In the genomic region with DNA sequence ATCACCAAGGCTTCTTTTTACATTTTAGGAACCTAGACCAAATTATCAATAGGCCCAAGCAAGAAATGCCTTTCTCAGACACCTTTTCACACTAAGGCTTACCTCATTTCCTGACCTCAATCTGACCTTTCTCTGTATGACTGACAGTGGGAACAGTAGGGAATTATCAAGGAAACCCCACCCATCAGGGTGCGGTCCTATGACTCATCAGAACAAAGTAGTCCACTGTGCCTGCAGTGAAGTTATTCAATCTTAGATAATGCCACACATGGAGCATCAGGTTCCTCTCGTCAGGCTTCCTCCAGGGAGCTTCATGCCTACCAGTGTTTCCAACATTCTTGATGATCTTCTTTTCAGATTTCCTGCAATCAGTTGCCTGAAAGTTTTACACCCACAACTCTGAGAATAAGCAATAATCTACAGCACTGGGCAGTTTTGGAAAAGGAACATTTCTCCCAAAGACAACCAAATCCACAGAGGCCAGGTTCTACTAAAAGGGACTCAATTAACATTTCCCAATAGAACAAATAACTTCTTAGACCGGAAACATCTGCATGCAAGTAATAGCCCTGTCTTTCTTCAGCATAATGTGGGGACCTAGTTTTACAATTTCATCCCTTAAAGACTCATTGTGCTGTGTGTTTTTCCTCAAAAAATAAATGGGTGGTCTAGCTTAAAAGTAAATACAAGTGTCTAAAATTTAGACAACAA, we compare ENCODE assay signal across 9 cellular contexts. TPM values are rescaled to one million over a fixed set of nuclear protein-coding genes. Genes with fewer than 3 reads are reported as not detected.
DNase-seq lines count a peak whose midpoint lies in the region; ATAC-seq and TF ChIP-seq lines count a peak whose summit lies in the region.
"Had no signal": no experiment of that assay in that cellular context is flagged by ENCODE, and none has a peak within 500 bp of the region (broad histone marks: within the 10 kb centered on the region; RNA-seq: fewer than 3 reads in every experiment).

No MANE protein-coding gene starts in this region.

- H3K4me3 ChIP-seq in fibroblast of pulmonary artery (replicated peaks; ENCODE audit: low read depth, low read length): no peak overlapping the region
- no peak overlapping the region for H3K4me3 ChIP-seq in SK-N-SH (ENCODE audit: low read depth in 2 of 2, low read length in 1 of 2)

- no peak overlapping the region for H3K27ac ChIP-seq in SK-N-SH (ENCODE audit: low read depth in 2 of 2, low read length in 1 of 2)

- no peak for TF ChIP-seq RAD21 in SK-N-SH (IDR thresholded peaks at IDR 0.05; ENCODE audit: low read length)

- H3K27me3 ChIP-seq in SK-N-SH (ENCODE audit: insufficient read depth): no peaks in the 10 kb centered on the region

- H3K9me2 ChIP-seq in SK-N-SH: no peaks in the 10 kb centered on the region

- H3K9me3 ChIP-seq in SK-N-SH: no peaks in the 10 kb centered on the region

- H2AFZ ChIP-seq in SK-N-SH (ENCODE audit: low read depth): no peak overlapping the region

- no peaks in the 10 kb centered on the region for H4K20me1 ChIP-seq in SK-N-SH (ENCODE audit: insufficient read depth)

- H3K4me2 ChIP-seq in SK-N-SH: no peak overlapping the region

- CTCF ChIA-PET in SK-N-SH (lab: Yijun Ruan, JAX): no interaction called here

- WGBS in SK-N-SH (ENCODE audit: low lambda C conversion rate): 51% methylated on average over 3 of the region's 3 CpGs

- H3K36me3 ChIP-seq in SK-N-SH (replicated peaks in 1 of 2; ENCODE audit: control insufficient read depth in 1 of 2, insufficient read depth in 2 of 2, low read length in 1 of 2): no peaks in the 10 kb centered on the region

- no peaks in the 10 kb centered on the region for H3F3A ChIP-seq in SK-N-SH (replicated peaks; ENCODE audit: insufficient read depth)

- H3K4me1 ChIP-seq in SK-N-SH (ENCODE audit: control insufficient read depth in 1 of 2, insufficient read depth in 2 of 2, low read depth in 1 of 2, low read length in 1 of 2): no peaks in the 10 kb centered on the region; a peak in 1 of 4 replicates

- peak; percentile 30 to 32 for ATAC-seq in activated CD4-positive, CD25-positive, alpha-beta regulatory T cell treated with anti-CD3 and anti-CD28 coated beads, Interleukin-2, amount 50 U/mL, for 24 hours
- peak; percentile 89 for ATAC-seq in HG02623 (IDR thresholded peaks at IDR 0.05; ENCODE audit: unreplicated experiment)
- ATAC-seq: CD8-positive, alpha-beta T cell had no signal

- no peak for TF ChIP-seq CTCF in fibroblast of pulmonary artery (IDR thresholded peaks at IDR 0.05; ENCODE audit: low read length, missing control alignments)
- no peak for TF ChIP-seq CTCF in SK-N-SH (IDR thresholded peaks at IDR 0.05)

- no peak for DNase-seq in activated CD4-positive, CD25-positive, alpha-beta regulatory T cell treated with anti-CD3 and anti-CD28 coated beads, Interleukin-2, amount 50 U/mL, for 72 hours
- peak; percentile 91 for DNase-seq in NCI-H69 (lab: John Stamatoyannopoulos, UW)
- DNase-seq in fibroblast of pulmonary artery (ENCODE audit: low read depth): peak; percentile 39
- no peak for DNase-seq in NCI-H1436 (lab: John Stamatoyannopoulos, UW)
- no peak for DNase-seq in NCI-H1694 (lab: John Stamatoyannopoulos, UW)
- no peak for DNase-seq in SK-N-SH

- POLR2A ChIA-PET in SK-N-SH (lab: Yijun Ruan, JAX): no interaction called here

- no peak for TF ChIP-seq EP300 in SK-N-SH (IDR thresholded peaks at IDR 0.05; ENCODE audit: borderline replicate concordance in 1 of 2, low read depth in 1 of 2, low read length in 1 of 2)

- H3K9ac ChIP-seq in SK-N-SH: no peak overlapping the region

- no peaks in the 10 kb centered on the region for H3K79me2 ChIP-seq in SK-N-SH (ENCODE audit: insufficient read depth)

TF ChIP-seq in SK-N-SH, 30 proteins besides CTCF, POLR2A, EP300 and RAD21:
- TF ChIP-seq CHD2 (IDR thresholded peaks at IDR 0.05; ENCODE audit: low read length, partially characterized antibody): no peak
- no peak for TF ChIP-seq GATA2 (CRISPR knock-in tag; IDR thresholded peaks at IDR 0.05)
- no peak for TF ChIP-seq NRF1 (IDR thresholded peaks at IDR 0.05; ENCODE audit: low read depth, low read length)
- no peak for TF ChIP-seq MXI1 (IDR thresholded peaks at IDR 0.05; ENCODE audit: low read depth, low read length)
- no peak for TF ChIP-seq SMC3 (IDR thresholded peaks at IDR 0.05; ENCODE audit: low read depth, low read length)
- TF ChIP-seq RFX5 (IDR thresholded peaks at IDR 0.05; ENCODE audit: low read length): no peak
- TF ChIP-seq SIN3A (IDR thresholded peaks at IDR 0.05; ENCODE audit: borderline replicate concordance, low read depth, low read length): no peak
- no peak for TF ChIP-seq GABPA (IDR thresholded peaks at IDR 0.05; ENCODE audit: low read depth)
- no peak for TF ChIP-seq JUND (IDR thresholded peaks at IDR 0.05)
- no peak; the same call in 1 of the 2 replicates for TF ChIP-seq FOSL2 (IDR thresholded peaks at IDR 0.05; ENCODE audit: borderline replicate concordance, low read depth)
- no peak for TF ChIP-seq RXRA (IDR thresholded peaks at IDR 0.05; ENCODE audit: borderline replicate concordance, low read depth)
- no peak for TF ChIP-seq TEAD4 (IDR thresholded peaks at IDR 0.05; ENCODE audit: borderline replicate concordance, insufficient read depth)
- TF ChIP-seq TCF12 (IDR thresholded peaks at IDR 0.05): no peak
- TF ChIP-seq, protein P1, sequence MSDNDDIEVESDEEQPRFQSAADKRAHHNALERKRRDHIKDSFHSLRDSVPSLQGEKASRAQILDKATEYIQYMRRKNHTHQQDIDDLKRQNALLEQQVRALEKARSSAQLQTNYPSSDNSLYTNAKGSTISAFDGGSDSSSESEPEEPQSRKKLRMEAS (IDR thresholded peaks at IDR 0.05; ENCODE audit: low read depth): no peak
- no peak for TF ChIP-seq RCOR1 (IDR thresholded peaks at IDR 0.05; ENCODE audit: low read length)
- no peak for TF ChIP-seq YY1 (IDR thresholded peaks at IDR 0.05; ENCODE audit: low read depth)
- TF ChIP-seq NFIC (IDR thresholded peaks at IDR 0.05; ENCODE audit: borderline replicate concordance): no peak
- no peak for TF ChIP-seq POLR2AphosphoS5 (IDR thresholded peaks at IDR 0.05; ENCODE audit: low read depth, low read length)

RNA-seq across cellular contexts. Expression of gene TMTC2, which starts 35.9 kb away (rescaled TPM):
- 4.1 and 6.0 TPM in 2 replicates for polyA plus RNA-seq in SK-N-SH (2012; rRNA removed)
- polyA plus RNA-seq in SK-N-SH (2012; cell fraction: cytosol; rRNA removed): 5.4 TPM in 2 replicates
- polyA plus RNA-seq in SK-N-SH (2012; cell fraction: nucleus; rRNA removed): 11.8 and 12.4 TPM in 2 replicates

Comparison
In these comparisons a context has a peak if more than half of its experiments do, and no peak if none do; other contexts are left out.
1. DNase-seq: peak in NCI-H69 (single experiment) and fibroblast of pulmonary artery (single experiment); none in activated CD4-positive, CD25-positive, alpha-beta regulatory T cell treated with anti-CD3 and anti-CD28 coated beads, Interleukin-2, amount 50 U/mL, for 72 hours (single experiment), NCI-H1436 (single experiment), NCI-H1694 (single experiment) and SK-N-SH (single experiment).